10 cellular contexts compared by ENCODE assay signal in genomic region chr4:55184600-55185523, GRCh38. TPM values are rescaled to one million over a fixed set of nuclear protein-coding genes. Genes with fewer than 3 reads are reported as not detected.
DNase-seq lines count a peak whose midpoint lies in the region; ATAC-seq, FAIRE-seq and TF ChIP-seq lines count a peak whose summit lies in the region.
"Had no signal": no experiment of that assay in that cellular context is flagged by ENCODE, and none has a peak within 500 bp of the region (broad histone marks: within the 10 kb centered on the region; RNA-seq: fewer than 3 reads in every experiment).

No MANE protein-coding gene starts in this region.

- no peaks in the 10 kb centered on the region for H3K4me1 Mint-ChIP-seq in T-cell

- no peak overlapping the region for H3K4me3 ChIP-seq in GM12864 (ENCODE audit: low read depth, low read length)
- no peak overlapping the region for H3K4me3 ChIP-seq in small intestine (ENCODE audit: low read depth in 1 of 2, low read length in 2 of 2)
- H3K4me3 ChIP-seq: SK-N-MC had no signal

- POLR2A ChIA-PET in T-cell (lab: Charles Lee), result interaction anchor here in 1 of 2 donors (0.5 kb wide), 1 partner anchor 1879 kb away, joined by 3 read pairs; no protein-coding TSS in a partner anchor

- DNase-seq in GM12864 (ENCODE audit: low read depth) (peak; percentile 7), HS-5 (ENCODE audit: low read depth) (peak; percentile 23), T-cell (peak in 19 of 34 experiments; percentile 0 to 21 (median 6)), foreskin keratinocyte (peak; percentile 8 to 34), small intestine (peak; percentile 50), kidney glomerular epithelial cell (lab: John Stamatoyannopoulos, UW) (no peak), ACHN (no peak)

- peak; percentile 69 for TF ChIP-seq CTCF in GM12864 (IDR thresholded peaks at IDR 0.05; ENCODE audit: low read depth, low read length, missing control alignments)
- peak; percentile 73 for TF ChIP-seq CTCF in foreskin keratinocyte (conservative IDR thresholded peaks at IDR 0.05)

- no peaks in the 10 kb centered on the region for H3K9me3 ChIP-seq in small intestine (ENCODE audit: control insufficient read depth, low read depth)
- H3K9me3 ChIP-seq: neutrophil had no signal

- H3K36me3 Mint-ChIP-seq in T-cell, result no peaks in the 10 kb centered on the region

- no peaks in the 10 kb centered on the region for H3K36me3 ChIP-seq in small intestine (ENCODE audit: control insufficient read depth in 2 of 2, insufficient read depth in 2 of 2, low read length in 2 of 2)
- H3K36me3 ChIP-seq: neutrophil had no signal

- in situ Hi-C loops in ACHN (cut with HindIII; ENCODE audit: low pct_ligation_motif_present, low pct_unique_long_range_greater_than_20kb, low sequenced_read_pairs), result no loop called here

- ATAC-seq in T-cell (replicated peaks in 1 of 4) (no peak), foreskin keratinocyte (peak; percentile 83), HG02678 (IDR thresholded peaks at IDR 0.05; ENCODE audit: unreplicated experiment) (no peak)

- H3K4me3 Mint-ChIP-seq in T-cell, result no peak overlapping the region

- H3K27me3 Mint-ChIP-seq in T-cell, result peaks cover 11 to 50% of the 10 kb centered on the region in 2 donors

- no peak overlapping the region for H3K27ac Mint-ChIP-seq in T-cell

- CTCF ChIA-PET in T-cell (lab: Charles Lee), result interaction anchor here (0.7 to 1.3 kb wide), 3 partner anchors 12 to 682 kb away, joined by 3 to 4 read pairs (median 4); no protein-coding TSS in a partner anchor

- no peak overlapping the region for H3K27ac ChIP-seq in foreskin keratinocyte
- peak overlapping the region in 1 of 2 donors; percentile 4 for H3K27ac ChIP-seq in small intestine (ENCODE audit: low read depth in 1 of 2, low read length in 1 of 2)
- H3K27ac ChIP-seq: neutrophil, SK-N-MC had no signal

- H3K4me1 ChIP-seq in foreskin keratinocyte, result peaks cover 20% of the 10 kb centered on the region
- H3K4me1 ChIP-seq in small intestine (ENCODE audit: control insufficient read depth in 2 of 2, insufficient read depth in 1 of 2, low read depth in 1 of 2, low read length in 1 of 2), result no peaks in the 10 kb centered on the region

- no peaks in the 10 kb centered on the region for H3K27me3 ChIP-seq in foreskin keratinocyte
- no peaks in the 10 kb centered on the region for H3K27me3 ChIP-seq in small intestine (ENCODE audit: control insufficient read depth in 2 of 2, insufficient read depth in 2 of 2, low read length in 2 of 2)
- H3K27me3 ChIP-seq: neutrophil had no signal

- no peak for FAIRE-seq in small intestine (lab: Jason Lieb, UNC)

- no peaks in the 10 kb centered on the region for H3K9me3 Mint-ChIP-seq in T-cell

- 47 to 64% (median 51%) methylated on average over 9 of the region's 9 CpGs for WGBS in small intestine, 3 donors

RNA-seq across cellular contexts. Expression of gene KDR, which starts 59.5 kb away (rescaled TPM):
- under 1 TPM in 3 of 5 donors, not detected in 2; 0.10 to 0.28 (median 0.23) TPM for total RNA-seq in T-cell
- total RNA-seq in foreskin keratinocyte, result not detected in 2 replicates
- polyA plus RNA-seq in foreskin keratinocyte, result not detected in 2 replicates
- 1 to 10 TPM in 1 of 3 donors, under 1 TPM in 2; 0.22 to 7.1 (median 0.81) TPM for polyA plus RNA-seq in small intestine

Comparison
In these comparisons a context has a peak if more than half of its experiments do, and no peak if none do; other contexts are left out.
1. DNase-seq: peak in GM12864 (single experiment), HS-5 (single experiment), T-cell (19 of 34), foreskin keratinocyte (2 of 2) and small intestine (single experiment); none in kidney glomerular epithelial cell (single experiment) and ACHN (single experiment).